ENCODE assay signal across 1 cellular context in the genomic region with DNA sequence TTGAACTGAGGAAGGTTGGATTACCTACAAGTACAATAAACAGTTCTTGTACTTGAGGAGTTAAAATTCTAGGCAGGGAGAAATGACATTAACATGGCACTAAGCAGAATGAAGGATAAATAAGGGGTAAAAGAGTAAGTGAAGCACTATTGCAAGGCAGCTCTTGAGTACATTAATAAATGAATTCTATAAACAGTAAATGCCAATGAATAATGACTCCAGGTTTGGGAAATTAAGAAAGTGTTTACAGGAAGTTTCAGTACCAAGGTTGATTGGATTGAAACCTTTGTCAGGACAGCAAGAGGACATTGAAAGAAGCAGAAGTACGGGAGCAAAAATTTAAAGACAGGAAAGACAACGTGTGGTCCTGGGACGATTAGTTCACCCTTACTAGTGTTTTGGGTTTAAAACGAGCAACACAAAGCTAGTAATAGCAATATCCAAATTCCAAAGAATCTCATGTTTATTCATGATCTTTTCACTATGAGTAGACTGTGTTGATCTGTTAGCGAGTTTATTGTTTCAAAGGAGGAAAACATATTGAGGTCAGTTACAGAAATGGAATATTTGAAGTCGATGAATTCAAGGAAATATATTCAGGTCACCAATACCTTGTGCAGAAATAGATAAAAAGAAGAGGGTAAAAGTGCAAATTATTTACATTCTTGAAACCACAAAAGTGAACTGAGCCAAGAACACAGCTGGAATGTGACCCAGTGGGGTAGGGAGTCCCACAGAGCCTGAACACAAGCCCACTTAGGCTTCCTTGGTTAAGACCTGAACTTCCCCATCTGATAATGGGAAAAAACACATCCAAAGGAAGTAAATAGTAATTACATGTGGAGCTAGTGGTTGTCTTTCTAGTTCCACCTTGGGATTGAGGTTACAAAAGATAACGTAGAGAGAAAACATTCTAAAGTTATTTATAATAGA.
TF ChIP-seq lines count a peak whose summit lies in the region.

No MANE protein-coding gene starts in this region.

TF ChIP-seq in endothelial cell of umbilical vein, 7 proteins besides CTCF, POLR2A, EP300 and RAD21:
- TF ChIP-seq POLR2AphosphoS5 (IDR thresholded peaks at IDR 0.05; ENCODE audit: insufficient read depth, low read depth, low read length) (peak; percentile 92), MYC (IDR thresholded peaks at IDR 0.05; ENCODE audit: low read depth, low read length) (no peak), JUN (IDR thresholded peaks at IDR 0.05; ENCODE audit: borderline replicate concordance, insufficient read depth, insufficient read length, low read depth) (peak; percentile 83), EZH2 (IDR thresholded peaks at IDR 0.05; ENCODE audit: borderline replicate concordance, low read depth, low read length, severe bottlenecking) (no peak), GATA2 (IDR thresholded peaks at IDR 0.05; ENCODE audit: insufficient read depth, insufficient read length, low read depth, low read length) (peak; percentile 96), FOS (IDR thresholded peaks at IDR 0.05; ENCODE audit: borderline replicate concordance, insufficient read depth, low read length) (no peak)
- TF ChIP-seq, protein P1, sequence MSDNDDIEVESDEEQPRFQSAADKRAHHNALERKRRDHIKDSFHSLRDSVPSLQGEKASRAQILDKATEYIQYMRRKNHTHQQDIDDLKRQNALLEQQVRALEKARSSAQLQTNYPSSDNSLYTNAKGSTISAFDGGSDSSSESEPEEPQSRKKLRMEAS (IDR thresholded peaks at IDR 0.05; ENCODE audit: insufficient read depth, insufficient read length): no peak
TF ChIP-seq in endothelial cell of umbilical vein: peak in this region for 3.
